In the genomic region with DNA sequence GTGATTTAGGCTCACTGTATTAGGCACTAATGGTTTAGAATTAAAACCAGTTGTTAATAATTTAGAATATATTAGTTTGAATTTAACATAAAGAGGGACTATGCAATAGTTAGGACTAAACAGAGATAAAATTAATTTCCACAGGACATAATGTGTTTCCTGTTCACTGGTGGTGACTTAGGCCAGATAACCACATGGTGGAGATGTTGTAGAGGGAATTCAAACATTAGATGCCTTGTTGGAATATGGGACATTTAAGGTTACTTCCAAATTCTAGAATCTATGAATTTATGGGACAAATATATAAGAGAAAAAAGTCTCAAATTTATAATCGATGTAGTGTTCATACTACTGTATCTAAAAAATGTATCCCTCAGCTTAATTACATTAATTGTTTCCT, we compare ENCODE assay signal across 13 cellular contexts.
DNase-seq lines count a peak whose midpoint lies in the region; ATAC-seq and TF ChIP-seq lines count a peak whose summit lies in the region.
"Had no signal": no experiment of that assay in that cellular context is flagged by ENCODE, and none has a peak within 500 bp of the region (broad histone marks: within the 10 kb centered on the region; RNA-seq: fewer than 3 reads in every experiment).

No MANE protein-coding gene starts in this region.

- in situ Hi-C loops in mammary epithelial cell (cut with MboI; ENCODE audit: low sequenced_read_pairs in 2 of 2) = no loop called here
- in situ Hi-C loops in brain microvascular endothelial cell (cut with HindIII; ENCODE audit: low pct_ligation_motif_present, low sequenced_read_pairs) = no loop called here

- H3K79me2 ChIP-seq in mammary epithelial cell (ENCODE audit: insufficient read depth, low read length) = no peaks in the 10 kb centered on the region

- H3K9me3 Mint-ChIP-seq in MCF 10A (ENCODE audit: unreplicated experiment) = no peaks in the 10 kb centered on the region

- H3K4me3 ChIP-seq in mammary epithelial cell (replicated peaks in 1 of 3; ENCODE audit: insufficient read depth in 1 of 3, low read depth in 2 of 3, low read length in 3 of 3) (no peak overlapping the region), brain microvascular endothelial cell (ENCODE audit: low read depth, low read length) (no peak overlapping the region)

- H3K27ac Mint-ChIP-seq in MCF 10A (ENCODE audit: low read depth, unreplicated experiment) = no peak overlapping the region
- H3K27ac Mint-ChIP-seq: activated CD8-positive, alpha-beta memory T cell treated with anti-CD3 and anti-CD28 coated beads, Interleukin-2, amount 10 ng/mL, durations not matched to agents 7 days and 5 days; naive thymus-derived CD8-positive, alpha-beta T cell had no signal

- no peaks in the 10 kb centered on the region for H3K4me1 Mint-ChIP-seq in MCF 10A (ENCODE audit: insufficient read depth, unreplicated experiment)
- H3K4me1 Mint-ChIP-seq: activated CD8-positive, alpha-beta memory T cell treated with anti-CD3 and anti-CD28 coated beads, Interleukin-2, amount 10 ng/mL, durations not matched to agents 7 days and 5 days; naive thymus-derived CD8-positive, alpha-beta T cell had no signal

- intact Hi-C loops in MCF 10A (cut with micrococcal nuclease) = no loop called here
- intact Hi-C loops in mammary epithelial cell (cut with micrococcal nuclease) = no loop called here

- H3K9me3 ChIP-seq in mammary epithelial cell (replicated peaks; ENCODE audit: insufficient read depth, low read length) = no peaks in the 10 kb centered on the region

- CTCF ChIA-PET in MCF 10A (lab: Yijun Ruan, JAX) = interaction anchor here (0.6 kb wide), 1 partner anchor 723 kb away, joined by 3 read pairs; no protein-coding TSS in a partner anchor
- CTCF ChIA-PET in mammary epithelial cell (lab: Charles Lee; ENCODE audit: low non-redundant PET) = no interaction called here

- no peak for TF ChIP-seq CTCF in MCF 10A (IDR thresholded peaks at IDR 0.05; ENCODE audit: unreplicated experiment)
- peak in 1 of 2 donors; percentile 24 for TF ChIP-seq CTCF in mammary epithelial cell (conservative IDR thresholded peaks at IDR 0.05 in 1 of 2, IDR thresholded peaks at IDR 0.05 in 1 of 2; ENCODE audit: extremely low read depth in 1 of 2, insufficient read depth in 1 of 2, low read depth in 1 of 2, low read length in 2 of 2)
- peak; percentile 32 for TF ChIP-seq CTCF in brain microvascular endothelial cell (IDR thresholded peaks at IDR 0.05; ENCODE audit: low read depth, low read length, missing control alignments)

- no peak overlapping the region for H3K4me3 Mint-ChIP-seq in MCF 10A (ENCODE audit: unreplicated experiment)
- H3K4me3 Mint-ChIP-seq: activated CD8-positive, alpha-beta memory T cell treated with anti-CD3 and anti-CD28 coated beads, Interleukin-2, amount 10 ng/mL, durations not matched to agents 7 days and 5 days; naive thymus-derived CD8-positive, alpha-beta T cell had no signal

- H2AFZ ChIP-seq in mammary epithelial cell (ENCODE audit: low read depth, low read length) = no peak overlapping the region

- no peak overlapping the region for H3K4me2 ChIP-seq in mammary epithelial cell (ENCODE audit: insufficient read depth, low read depth, low read length)

- BruUV-seq in MCF 10A (replicated peaks; lab: Mats Ljungman, UMichigan) (no TSS peak), mammary epithelial cell (replicated peaks; lab: Mats Ljungman, UMichigan) (no TSS peak)

- peak; percentile 5 for DNase-seq in MCF 10A (ENCODE audit: unreplicated experiment)
- DNase-seq in mammary epithelial cell = no peak
- peak; percentile 26 for DNase-seq in NCI-H524 treated with DMSO at 0.1 percent for 48 hours (lab: John Stamatoyannopoulos, UW)
- peak; percentile 12 for DNase-seq in brain microvascular endothelial cell
- peak; percentile 3 for DNase-seq in smooth muscle cell of the brain vasculature (ENCODE audit: low read depth, low spot score)
- DNase-seq: activated CD8-positive, alpha-beta memory T cell treated with anti-CD3 and anti-CD28 coated beads, Interleukin-2, amount 10 ng/mL, durations not matched to agents 7 days and 5 days; amygdala; erythroblast; naive thymus-derived CD8-positive, alpha-beta T cell; stimulated activated CD4-positive, alpha-beta T cell treated with anti-CD3 and anti-CD28 coated beads, Interleukin-12 subunit alpha, Interleukin-12 subunit beta, amount 100 ng/mL, for 4 hours had no signal

- no peaks in the 10 kb centered on the region for H3K36me3 Mint-ChIP-seq in MCF 10A (ENCODE audit: insufficient read depth, unreplicated experiment)
- H3K36me3 Mint-ChIP-seq: activated CD8-positive, alpha-beta memory T cell treated with anti-CD3 and anti-CD28 coated beads, Interleukin-2, amount 10 ng/mL, durations not matched to agents 7 days and 5 days; naive thymus-derived CD8-positive, alpha-beta T cell had no signal

- peaks cover 52% of the 10 kb centered on the region for H3K27me3 Mint-ChIP-seq in MCF 10A (ENCODE audit: insufficient read depth, unreplicated experiment)
- H3K27me3 Mint-ChIP-seq: activated CD8-positive, alpha-beta memory T cell treated with anti-CD3 and anti-CD28 coated beads, Interleukin-2, amount 10 ng/mL, durations not matched to agents 7 days and 5 days; naive thymus-derived CD8-positive, alpha-beta T cell had no signal

- H3K9ac ChIP-seq in mammary epithelial cell (ENCODE audit: insufficient read depth, low read length) = no peak overlapping the region

- ATAC-seq in HG03159 (IDR thresholded peaks at IDR 0.05; ENCODE audit: unreplicated experiment) (no peak), GM21576 (IDR thresholded peaks at IDR 0.05; ENCODE audit: unreplicated experiment) (no peak), HG02973 (IDR thresholded peaks at IDR 0.05; ENCODE audit: unreplicated experiment) (no peak)
- ATAC-seq: activated CD8-positive, alpha-beta memory T cell treated with anti-CD3 and anti-CD28 coated beads, Interleukin-2, amount 10 ng/mL, durations not matched to agents 7 days and 5 days; naive thymus-derived CD8-positive, alpha-beta T cell had no signal

- 71% methylated on average over 1 of the region's 1 CpG for WGBS in mammary epithelial cell (ENCODE audit: low coverage, missing lambda C conversion rate)

- peaks cover 2% of the 10 kb centered on the region for H3K27me3 ChIP-seq in mammary epithelial cell (ENCODE audit: insufficient read depth, low read length)
- H3K27me3 ChIP-seq in brain microvascular endothelial cell (replicated peaks) = no peaks in the 10 kb centered on the region

- H3K4me1 ChIP-seq in mammary epithelial cell (ENCODE audit: insufficient read depth, low read length) = no peaks in the 10 kb centered on the region

- dilution Hi-C loops in mammary epithelial cell (cut with HindIII; ENCODE audit: low sequenced_read_pairs) = no loop called here

- POLR2A ChIA-PET in MCF 10A (lab: Yijun Ruan, JAX) = no interaction called here

- no peaks in the 10 kb centered on the region for H4K20me1 ChIP-seq in mammary epithelial cell (ENCODE audit: insufficient read depth, low read length)

- H3K36me3 ChIP-seq in mammary epithelial cell (ENCODE audit: insufficient read depth, low read length) = no peaks in the 10 kb centered on the region
- H3K36me3 ChIP-seq in brain microvascular endothelial cell (replicated peaks) = no peaks in the 10 kb centered on the region

- H3K27ac ChIP-seq in mammary epithelial cell (ENCODE audit: insufficient read depth, low read depth, low read length) (no peak overlapping the region), brain microvascular endothelial cell (no peak overlapping the region)
